Comparison of ENCODE assay signal across 8 cellular contexts in genomic region chr9:72363908-72364678, GRCh38. TPM values are rescaled to one million over a fixed set of nuclear protein-coding genes. Genes with fewer than 3 reads are reported as not detected.
DNase-seq lines count a peak whose midpoint lies in the region; ATAC-seq and FAIRE-seq lines count a peak whose summit lies in the region.

No MANE protein-coding gene starts in this region.

- H3K9ac ChIP-seq in mucosa of rectum (ENCODE audit: low read depth in 1 of 2, low read length in 2 of 2), result peak overlapping the region; percentile 90 to 100

- FAIRE-seq in GM18507 (lab: Jason Lieb, UNC), result peak; percentile 76

- no peaks in the 10 kb centered on the region for H3K9me3 ChIP-seq in mucosa of rectum (ENCODE audit: control insufficient read depth in 2 of 2, low read length in 2 of 2)

- peak overlapping the region; percentile 96 for H3K27ac ChIP-seq in epithelial cell of prostate
- peak overlapping the region; percentile 100 for H3K27ac ChIP-seq in mucosa of rectum (ENCODE audit: low read depth in 2 of 2, low read length in 2 of 2)

- H3K27me3 ChIP-seq in mucosa of rectum (ENCODE audit: control insufficient read depth in 2 of 2, insufficient read depth in 2 of 2, low read length in 2 of 2), result no peaks in the 10 kb centered on the region

- H3K36me3 ChIP-seq in mucosa of rectum (ENCODE audit: control insufficient read depth in 2 of 2, insufficient read depth in 2 of 2, low read length in 2 of 2), result peaks cover 13 to 14% of the 10 kb centered on the region in 2 donors

- H3K4me3 ChIP-seq in mucosa of rectum (ENCODE audit: low read length in 2 of 2), result peak overlapping the region; percentile 74 to 92

- peak; percentile 46 for ATAC-seq in HG02885 (IDR thresholded peaks at IDR 0.05; ENCODE audit: poor library complexity, unreplicated experiment)

- peak; percentile 46 for DNase-seq in A172 (ENCODE audit: low spot score)
- peak; percentile 54 for DNase-seq in GM18507 (ENCODE audit: extremely low spot score, insufficient read length, low read depth)
- DNase-seq in NCI-H510A treated with DMSO at 0.1 percent for 48 hours (lab: John Stamatoyannopoulos, UW), result peak; percentile 11
- DNase-seq in activated T-cell treated with anti-CD3 and anti-CD28 coated beads for 4 hours, result peak; percentile 47
- no peak for DNase-seq in epithelial cell of prostate (ENCODE audit: low read depth, low spot score)
- peak; percentile 33 for DNase-seq in stimulated activated CD8-positive, alpha-beta memory T cell treated with anti-CD3 and anti-CD28 coated beads, Interleukin-7, amount 100 ng/mL, for 24 hours (ENCODE audit: low read depth)

- peaks cover 21 to 28% of the 10 kb centered on the region in 2 donors for H3K4me1 ChIP-seq in mucosa of rectum (ENCODE audit: control insufficient read depth in 2 of 2, insufficient read depth in 2 of 2, low read length in 2 of 2)

RNA-seq across cellular contexts. Expression of gene ZFAND5, which starts 0.9 kb away (rescaled TPM):
- 113 and 135 TPM in 2 replicates for total RNA-seq in A172 (2014; rRNA removed; shearing (Covaris generic))
